In genomic region chr2:128661289-128661688, GRCh38 we compare ENCODE assay signal across 23 cellular contexts.
"Had no signal": no experiment of that assay in that cellular context is flagged by ENCODE, and none has a peak within 500 bp of the region (broad histone marks: within the 10 kb centered on the region; RNA-seq: fewer than 3 reads in every experiment).

No MANE protein-coding gene starts in this region.

- H2AFZ ChIP-seq: parathyroid adenoma had no signal

- H3K9me3 Mint-ChIP-seq: activated CD4-positive, alpha-beta memory T cell treated with anti-CD3 and anti-CD28 coated beads for 36 hours; activated T-cell treated with anti-CD3 and anti-CD28 coated beads, Interleukin-2, amount 50 U/mL, for 24 hours; activated T-helper 2 cell treated with anti-CD3 and anti-CD28 coated beads, Interferon-gamma antibody, Interleukin-2, Interleukin-4, amounts not matched to agents 10 μg/mL and 5 μg/mL and 100 μg/mL, durations not matched to agents 14 hours and 24 hours and 36 hours; endodermal cell; T-cell had no signal

- DNase-seq: activated CD4-positive, alpha-beta memory T cell treated with anti-CD3 and anti-CD28 coated beads for 36 hours; activated CD4-positive, alpha-beta T cell treated with anti-CD3 and anti-CD28 coated beads for 36 hours; activated CD8-positive, alpha-beta memory T cell treated with anti-CD3 and anti-CD28 coated beads, Interleukin-2, amount 10 ng/mL, durations not matched to agents 7 days and 5 days; activated naive CD4-positive, alpha-beta T cell treated with anti-CD3 and anti-CD28 coated beads for 36 hours; activated T-cell treated with anti-CD3 and anti-CD28 coated beads, Interleukin-2, amount 50 U/mL, for 24 hours; body of pancreas; caudate nucleus; endodermal cell; foreskin keratinocyte; left ventricle myocardium superior; mesenchymal stem cell; naive thymus-derived CD4-positive, alpha-beta T cell; sigmoid colon; stimulated activated naive CD4-positive, alpha-beta T cell; T-cell; transverse colon had no signal

- H3K4me3 ChIP-seq: body of pancreas, dorsolateral prefrontal cortex, sigmoid colon, suprapubic skin, transverse colon had no signal

- H3K27ac ChIP-seq: body of pancreas, dorsolateral prefrontal cortex, epithelial cell of prostate, foreskin keratinocyte, parathyroid adenoma, sigmoid colon, suprapubic skin, transverse colon had no signal

- H3K79me2 ChIP-seq: parathyroid adenoma had no signal

- ATAC-seq: activated CD4-positive, alpha-beta T cell treated with anti-CD3 and anti-CD28 coated beads for 36 hours; activated CD8-positive, alpha-beta memory T cell treated with anti-CD3 and anti-CD28 coated beads, Interleukin-2, amount 10 ng/mL, durations not matched to agents 7 days and 5 days; body of pancreas; foreskin keratinocyte; left ventricle myocardium superior; naive thymus-derived CD4-positive, alpha-beta T cell; SK-N-SH treated with all-trans-retinoic acid at 6 μM for 48 hours; T-cell; WTC11 had no signal

- H3K4me1 Mint-ChIP-seq: activated CD4-positive, alpha-beta T cell treated with anti-CD3 and anti-CD28 coated beads for 36 hours; activated CD8-positive, alpha-beta memory T cell treated with anti-CD3 and anti-CD28 coated beads, Interleukin-2, amount 10 ng/mL, durations not matched to agents 7 days and 5 days; T-cell had no signal

- H3K27ac Mint-ChIP-seq: activated CD4-positive, alpha-beta memory T cell treated with anti-CD3 and anti-CD28 coated beads for 36 hours; activated CD4-positive, alpha-beta T cell treated with anti-CD3 and anti-CD28 coated beads for 36 hours; activated CD8-positive, alpha-beta memory T cell treated with anti-CD3 and anti-CD28 coated beads, Interleukin-2, amount 10 ng/mL, durations not matched to agents 7 days and 5 days; activated naive CD4-positive, alpha-beta T cell treated with anti-CD3 and anti-CD28 coated beads for 36 hours; activated T-cell treated with anti-CD3 and anti-CD28 coated beads, Interleukin-2, amount 50 U/mL, for 24 hours; activated T-helper 2 cell treated with anti-CD3 and anti-CD28 coated beads, Interferon-gamma antibody, Interleukin-2, Interleukin-4, amounts not matched to agents 10 μg/mL and 5 μg/mL and 100 μg/mL, durations not matched to agents 14 hours and 24 hours and 36 hours; endodermal cell; naive thymus-derived CD4-positive, alpha-beta T cell; T-cell; WTC11 had no signal

- H3K36me3 Mint-ChIP-seq: activated CD4-positive, alpha-beta memory T cell treated with anti-CD3 and anti-CD28 coated beads for 36 hours; activated CD8-positive, alpha-beta memory T cell treated with anti-CD3 and anti-CD28 coated beads, Interleukin-2, amount 10 ng/mL, durations not matched to agents 7 days and 5 days; T-cell; WTC11 had no signal

- H3K27me3 ChIP-seq: body of pancreas, foreskin keratinocyte, sigmoid colon, transverse colon had no signal

- H3K4me1 ChIP-seq: body of pancreas, foreskin keratinocyte, parathyroid adenoma, sigmoid colon, suprapubic skin, transverse colon had no signal

- H3K4me3 Mint-ChIP-seq: activated CD4-positive, alpha-beta memory T cell treated with anti-CD3 and anti-CD28 coated beads for 36 hours; activated CD4-positive, alpha-beta T cell treated with anti-CD3 and anti-CD28 coated beads for 36 hours; activated CD8-positive, alpha-beta memory T cell treated with anti-CD3 and anti-CD28 coated beads, Interleukin-2, amount 10 ng/mL, durations not matched to agents 7 days and 5 days; activated naive CD4-positive, alpha-beta T cell treated with anti-CD3 and anti-CD28 coated beads for 36 hours; activated T-cell treated with anti-CD3 and anti-CD28 coated beads, Interleukin-2, amount 50 U/mL, for 24 hours; endodermal cell; naive thymus-derived CD4-positive, alpha-beta T cell; T-cell; WTC11 had no signal

- H3K9me3 ChIP-seq: body of pancreas, sigmoid colon, suprapubic skin, transverse colon had no signal

- H3K9ac ChIP-seq: parathyroid adenoma had no signal

- H3K36me3 ChIP-seq: sigmoid colon, suprapubic skin, transverse colon had no signal
